ENCODE assay signal across 20 cellular contexts in the genomic region with DNA sequence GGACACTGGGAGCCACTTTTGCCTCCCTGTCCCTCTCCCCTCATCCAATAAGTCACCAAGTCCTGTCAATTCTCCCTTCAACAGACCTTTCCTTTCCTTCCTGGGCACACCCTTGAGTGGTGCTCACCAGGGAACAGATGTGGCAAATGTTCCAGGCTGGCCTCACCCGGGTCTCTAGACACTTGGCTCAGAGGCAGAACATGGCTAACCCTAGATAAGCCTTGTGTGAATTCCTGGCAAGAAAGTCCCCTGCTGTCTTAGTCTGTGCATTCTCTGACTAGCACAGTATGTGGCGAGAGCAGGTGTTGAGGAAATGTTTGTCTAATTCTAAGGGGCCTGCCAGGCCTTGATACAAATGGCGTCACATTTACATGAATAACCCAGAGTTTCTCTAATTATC. TPM values are rescaled to one million over a fixed set of nuclear protein-coding genes. Genes with fewer than 3 reads are reported as not detected.
DNase-seq lines count a peak whose midpoint lies in the region; ATAC-seq and TF ChIP-seq lines count a peak whose summit lies in the region.
"Had no signal": no experiment of that assay in that cellular context is flagged by ENCODE, and none has a peak within 500 bp of the region (broad histone marks: within the 10 kb centered on the region; RNA-seq: fewer than 3 reads in every experiment).

No MANE protein-coding gene starts in this region.

- no CpG with 5 or more reads among the region's 3 CpGs for WGBS in mesendoderm (ENCODE audit: extremely low coverage, insufficient coverage, low lambda C conversion rate)

- H3K4me2 ChIP-seq in GM23338: no peak overlapping the region
- H3K4me2 ChIP-seq in mesendoderm (ENCODE audit: low read length): no peak overlapping the region
- H3K4me2 ChIP-seq: SK-N-SH had no signal

- no peak overlapping the region for H3K23ac ChIP-seq in mesendoderm (ENCODE audit: low read length)

- no peak overlapping the region for H3K18ac ChIP-seq in mesendoderm (ENCODE audit: low read length)

- H3K9me3 Mint-ChIP-seq in GM23338: no peaks in the 10 kb centered on the region
- no peaks in the 10 kb centered on the region for H3K9me3 Mint-ChIP-seq in T-helper 2 cell treated with Interferon-gamma antibody and Interleukin-4, amounts not matched to agents 5 μg/mL and 100 μg/mL, for 36 hours
- H3K9me3 Mint-ChIP-seq: CD14-positive monocyte, HFFc6 had no signal

- H3K27ac Mint-ChIP-seq in GM23338: peak overlapping the region; percentile 16; the same call in 1 of the 2 replicates
- peak overlapping the region; percentile 66 for H3K27ac Mint-ChIP-seq in T-helper 17 cell
- H3K27ac Mint-ChIP-seq in T-helper 2 cell treated with Interferon-gamma antibody and Interleukin-4, amounts not matched to agents 5 μg/mL and 100 μg/mL, for 36 hours: no peak overlapping the region
- H3K27ac Mint-ChIP-seq: HFFc6 had no signal

- no peaks in the 10 kb centered on the region for H3K79me1 ChIP-seq in mesendoderm (ENCODE audit: low read length)

- no peak overlapping the region for H3K56ac ChIP-seq in mesendoderm (ENCODE audit: low read length)

- no peaks in the 10 kb centered on the region for H3K9me3 ChIP-seq in T-helper 17 cell (ENCODE audit: control insufficient read depth, low read length, poor library complexity, severe bottlenecking)
- H3K9me3 ChIP-seq: Caco-2, SK-N-SH had no signal

- H3K4me3 ChIP-seq in GM23338 (no peak overlapping the region), mesendoderm (ENCODE audit: low read length) (no peak overlapping the region)
- H3K4me3 ChIP-seq: K562 had no signal

- H3K27me3 Mint-ChIP-seq in GM23338 (ENCODE audit: insufficient read depth, low read depth, poor library complexity) (peaks cover 8% of the 10 kb centered on the region), T-helper 17 cell (no peaks in the 10 kb centered on the region)
- no peaks in the 10 kb centered on the region for H3K27me3 Mint-ChIP-seq in T-helper 2 cell treated with Interferon-gamma antibody and Interleukin-4, amounts not matched to agents 5 μg/mL and 100 μg/mL, for 36 hours (ENCODE audit: low read depth)

- no peak overlapping the region for H2BK5ac ChIP-seq in mesendoderm (ENCODE audit: low read length)

- no peak overlapping the region for H2AFZ ChIP-seq in GM23338

- H4K5ac ChIP-seq in mesendoderm (ENCODE audit: low read length): no peak overlapping the region

- peaks cover 29% of the 10 kb centered on the region for H3K4me1 ChIP-seq in GM23338 (ENCODE audit: insufficient read depth)
- H3K4me1 ChIP-seq in mesendoderm (ENCODE audit: control insufficient read depth, low read depth, low read length): no peaks in the 10 kb centered on the region
- H3K4me1 ChIP-seq: Caco-2 had no signal

- H3K79me2 ChIP-seq in GM23338 (replicated peaks; ENCODE audit: insufficient read depth) (no peaks in the 10 kb centered on the region), mesendoderm (ENCODE audit: control insufficient read depth, insufficient read depth, low read length) (no peaks in the 10 kb centered on the region)

- DNase-seq in GM23338 (ENCODE audit: low spot score) (no peak), HUDEP-2 (lab: John Stamatoyannopoulos, UW; ENCODE audit: unreplicated experiment in 76 of 76) (peak in 56 of 76 experiments; percentile 14 to 79 (median 48)), T-helper 17 cell (no peak), mesendoderm (peak; percentile 61), medulla oblongata (ENCODE audit: extremely low spot score) (no peak)
- no peak for DNase-seq in T-helper 2 cell treated with Interferon-gamma antibody and Interleukin-4, amounts not matched to agents 5 μg/mL and 100 μg/mL, for 36 hours (ENCODE audit: low spot score)
- no peak for DNase-seq in activated CD4-positive, alpha-beta T cell treated with anti-CD3 and anti-CD28 coated beads for 1 hour
- DNase-seq: ACHN, AML-193, Caco-2, DMS153, HFFc6, NCI-H1436, NCI-H2107, NCI-H446, NCI-H774, SK-N-SH had no signal

- H3K4me3 Mint-ChIP-seq in GM23338: no peak overlapping the region
- H3K4me3 Mint-ChIP-seq in T-helper 17 cell: no peak overlapping the region
- no peak overlapping the region for H3K4me3 Mint-ChIP-seq in T-helper 2 cell treated with Interferon-gamma antibody and Interleukin-4, amounts not matched to agents 5 μg/mL and 100 μg/mL, for 36 hours
- H3K4me3 Mint-ChIP-seq: CD14-positive monocyte, HFFc6 had no signal

- H3K36me3 Mint-ChIP-seq in GM23338 (ENCODE audit: low read depth): peaks cover 2% of the 10 kb centered on the region; the same call in 1 of the 3 replicates
- H3K36me3 Mint-ChIP-seq in T-helper 17 cell (ENCODE audit: low read depth): peaks cover 8% of the 10 kb centered on the region
- H3K36me3 Mint-ChIP-seq in T-helper 2 cell treated with Interferon-gamma antibody and Interleukin-4, amounts not matched to agents 5 μg/mL and 100 μg/mL, for 36 hours (ENCODE audit: low read depth): peaks cover under 1% of the 10 kb centered on the region

- H3F3A ChIP-seq in GM23338 (replicated peaks; ENCODE audit: low read depth): no peaks in the 10 kb centered on the region

- H3K4ac ChIP-seq in mesendoderm (ENCODE audit: low read depth, low read length): no peak overlapping the region

- H3K4me1 Mint-ChIP-seq in GM23338 (peaks cover 40% of the 10 kb centered on the region), T-helper 17 cell (peaks cover 3% of the 10 kb centered on the region)
- no peaks in the 10 kb centered on the region for H3K4me1 Mint-ChIP-seq in T-helper 2 cell treated with Interferon-gamma antibody and Interleukin-4, amounts not matched to agents 5 μg/mL and 100 μg/mL, for 36 hours (ENCODE audit: low read depth)

- H3K9me2 ChIP-seq in GM23338 (ENCODE audit: insufficient read depth): no peaks in the 10 kb centered on the region
- H3K9me2 ChIP-seq: SK-N-SH had no signal

- H3K9ac ChIP-seq in mesendoderm (ENCODE audit: low read length): no peak overlapping the region
- H3K9ac ChIP-seq: SK-N-SH had no signal

- no peak overlapping the region for H2BK120ac ChIP-seq in mesendoderm (ENCODE audit: low read depth, low read length)

- H3K36me3 ChIP-seq in GM23338 (ENCODE audit: insufficient read depth) (no peaks in the 10 kb centered on the region), mesendoderm (ENCODE audit: control insufficient read depth, insufficient read depth, low read length) (no peaks in the 10 kb centered on the region)

- no peak overlapping the region for H2BK15ac ChIP-seq in mesendoderm (replicated peaks; ENCODE audit: low read depth)

- ATAC-seq in GM23338 (peak; percentile 26), T-helper 17 cell (no peak)
- ATAC-seq: K562, Panc1 had no signal

- H2AK5ac ChIP-seq in mesendoderm (ENCODE audit: low read length): no peak overlapping the region

- no peak for TF ChIP-seq CTCF in GM23338 (conservative IDR thresholded peaks at IDR 0.05; ENCODE audit: low read depth in 2 of 2)

- 0 out of 2 replicates have a peak, but pooled peaks cover 4% of the 10 kb centered on the region for H4K20me1 ChIP-seq in GM23338 (replicated peaks; ENCODE audit: insufficient read depth)

- no peaks in the 10 kb centered on the region for H3K27me3 ChIP-seq in GM23338 (ENCODE audit: insufficient read depth)
- H3K27me3 ChIP-seq in mesendoderm (ENCODE audit: insufficient read depth, low read length, poor library complexity): no peaks in the 10 kb centered on the region

- H4K8ac ChIP-seq in mesendoderm (ENCODE audit: low read depth, low read length): no peak overlapping the region

- no peak overlapping the region for H3K27ac ChIP-seq in GM23338 (ENCODE audit: low read depth)
- H3K27ac ChIP-seq in mesendoderm (ENCODE audit: low read depth, low read length): no peak overlapping the region

TF ChIP-seq in GM23338, 12 proteins besides CTCF, POLR2A, EP300 and RAD21 (continues in another document):
- no peak for TF ChIP-seq POLR2AphosphoS5 (IDR thresholded peaks at IDR 0.05; ENCODE audit: low read depth)
- TF ChIP-seq JUNB (IDR thresholded peaks at IDR 0.05; ENCODE audit: unreplicated experiment): no peak
- no peak for TF ChIP-seq STAT1 (IDR thresholded peaks at IDR 0.05; ENCODE audit: unreplicated experiment)
- TF ChIP-seq NANOG (IDR thresholded peaks at IDR 0.05; ENCODE audit: borderline replicate concordance): no peak
- TF ChIP-seq, protein P1, sequence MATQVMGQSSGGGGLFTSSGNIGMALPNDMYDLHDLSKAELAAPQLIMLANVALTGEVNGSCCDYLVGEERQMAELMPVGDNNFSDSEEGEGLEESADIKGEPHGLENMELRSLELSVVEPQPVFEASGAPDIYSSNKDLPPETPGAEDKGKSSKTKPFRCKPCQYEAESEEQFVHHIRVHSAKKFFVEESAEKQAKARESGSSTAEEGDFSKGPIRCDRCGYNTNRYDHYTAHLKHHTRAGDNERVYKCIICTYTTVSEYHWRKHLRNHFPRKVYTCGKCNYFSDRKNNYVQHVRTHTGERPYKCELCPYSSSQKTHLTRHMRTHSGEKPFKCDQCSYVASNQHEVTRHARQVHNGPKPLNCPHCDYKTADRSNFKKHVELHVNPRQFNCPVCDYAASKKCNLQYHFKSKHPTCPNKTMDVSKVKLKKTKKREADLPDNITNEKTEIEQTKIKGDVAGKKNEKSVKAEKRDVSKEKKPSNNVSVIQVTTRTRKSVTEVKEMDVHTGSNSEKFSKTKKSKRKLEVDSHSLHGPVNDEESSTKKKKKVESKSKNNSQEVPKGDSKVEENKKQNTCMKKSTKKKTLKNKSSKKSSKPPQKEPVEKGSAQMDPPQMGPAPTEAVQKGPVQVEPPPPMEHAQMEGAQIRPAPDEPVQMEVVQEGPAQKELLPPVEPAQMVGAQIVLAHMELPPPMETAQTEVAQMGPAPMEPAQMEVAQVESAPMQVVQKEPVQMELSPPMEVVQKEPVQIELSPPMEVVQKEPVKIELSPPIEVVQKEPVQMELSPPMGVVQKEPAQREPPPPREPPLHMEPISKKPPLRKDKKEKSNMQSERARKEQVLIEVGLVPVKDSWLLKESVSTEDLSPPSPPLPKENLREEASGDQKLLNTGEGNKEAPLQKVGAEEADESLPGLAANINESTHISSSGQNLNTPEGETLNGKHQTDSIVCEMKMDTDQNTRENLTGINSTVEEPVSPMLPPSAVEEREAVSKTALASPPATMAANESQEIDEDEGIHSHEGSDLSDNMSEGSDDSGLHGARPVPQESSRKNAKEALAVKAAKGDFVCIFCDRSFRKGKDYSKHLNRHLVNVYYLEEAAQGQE (IDR thresholded peaks at IDR 0.05; ENCODE audit: unreplicated experiment): no peak
- no peak for TF ChIP-seq ZNF331 (CRISPR knock-in tag; IDR thresholded peaks at IDR 0.05; ENCODE audit: low read depth)
- no peak for TF ChIP-seq ZNF114 (CRISPR knock-in tag; IDR thresholded peaks at IDR 0.05)

RNA-seq across cellular contexts. Expression of a gene that starts 41.2 kb away (rescaled TPM):
- 1.0 and 1.3 TPM in 2 replicates for total RNA-seq in GM23338 (2014; rRNA removed; shearing (Covaris generic))
- 0.10 and 0.48 TPM in 2 replicates for polyA plus RNA-seq in GM23338 (2016; fragmentation: Nextera tagmentation; extraction: Ambion mirVana)
- 100 to 1,000 TPM in 1 of 2 donors, 1 to 10 TPM in 1; 3.0 to 123 TPM for total RNA-seq in T-helper 17 cell
- 0.07 TPM for polyA plus RNA-seq in mesendoderm (2013, experiment 1 of 2)
- polyA plus RNA-seq in mesendoderm (2013, experiment 2 of 2): 0.10 TPM

Comparison
In these comparisons a context has a peak if more than half of its experiments do, and no peak if none do; other contexts are left out.
1. DNase-seq: peak in HUDEP-2 (56 of 76) and mesendoderm (single experiment); none in GM23338 (single experiment), T-helper 17 cell (0 of 3), T-helper 2 cell treated with Interferon-gamma antibody and Interleukin-4, amounts not matched to agents 5 μg/mL and 100 μg/mL, for 36 hours (single experiment), medulla oblongata (single experiment) and activated CD4-positive, alpha-beta T cell treated with anti-CD3 and anti-CD28 coated beads for 1 hour (single experiment).